ENCODE assay signal across 26 cellular contexts in the genomic region with DNA sequence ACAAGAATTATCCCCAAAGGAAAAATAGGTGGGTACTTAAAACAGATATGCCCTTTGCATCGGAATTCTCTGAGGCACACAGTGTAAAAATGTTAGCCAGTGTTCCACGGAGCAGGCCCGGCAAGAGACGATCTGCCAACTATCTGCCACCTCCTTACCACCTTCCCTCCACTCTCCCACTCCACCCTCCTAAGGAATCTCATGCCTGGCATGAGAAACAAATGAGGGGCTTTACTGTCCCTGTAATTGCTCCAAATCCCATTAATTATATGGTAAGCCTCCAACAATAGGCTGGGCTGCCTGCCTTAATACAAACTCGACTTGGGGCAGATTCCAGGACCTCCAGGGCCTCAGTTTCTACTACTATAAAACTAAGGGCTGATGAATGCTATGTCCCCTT.
"Had no signal": no experiment of that assay in that cellular context is flagged by ENCODE, and none has a peak within 500 bp of the region (broad histone marks: within the 10 kb centered on the region; RNA-seq: fewer than 3 reads in every experiment).

No MANE protein-coding gene starts in this region.

- ATAC-seq: activated CD4-positive, alpha-beta T cell treated with anti-CD3 and anti-CD28 coated beads for 36 hours; activated T-cell treated with anti-CD3 and anti-CD28 coated beads, Interleukin-2, amount 50 U/mL, for 4 hours; T-helper 17 cell had no signal

- H2AFZ ChIP-seq: hepatocyte had no signal

- H3K27me3 Mint-ChIP-seq: activated B cell treated with CpG ODN at 0.5 μM for 24 hours; activated naive CD8-positive, alpha-beta T cell had no signal

- H3K27ac Mint-ChIP-seq: activated B cell treated with CpG ODN at 0.5 μM for 24 hours; activated CD4-positive, alpha-beta T cell treated with anti-CD3 and anti-CD28 coated beads for 36 hours; activated naive CD8-positive, alpha-beta T cell; activated T-helper 2 cell treated with anti-CD3 and anti-CD28 coated beads, Interferon-gamma antibody, Interleukin-2, Interleukin-4, amounts not matched to agents 10 μg/mL and 5 μg/mL and 100 μg/mL, durations not matched to agents 14 hours and 24 hours and 36 hours; nephron progenitor cell; progenitor cell of endocrine pancreas; stimulated activated naive CD8-positive, alpha-beta T cell treated with anti-CD3 and anti-CD28 coated beads, Interleukin-15, Interleukin-2, amounts not matched to agents 100 ng/mL and 50 ng/mL, for 24 hours; T-helper 17 cell had no signal

- H3K27me3 ChIP-seq: adrenal gland, ascending aorta, colonic mucosa, hepatocyte, right atrium auricular region, vagina had no signal

- H3K4me2 ChIP-seq: hepatocyte had no signal

- H3K4me3 Mint-ChIP-seq: activated B cell treated with CpG ODN at 0.5 μM for 24 hours; activated CD4-positive, alpha-beta T cell treated with anti-CD3 and anti-CD28 coated beads for 36 hours; activated naive CD8-positive, alpha-beta T cell; activated T-cell treated with anti-CD3 and anti-CD28 coated beads, Interleukin-2, amount 50 U/mL, for 4 hours; nephron progenitor cell; stimulated activated naive CD8-positive, alpha-beta T cell treated with anti-CD3 and anti-CD28 coated beads, Interleukin-15, Interleukin-2, amounts not matched to agents 100 ng/mL and 50 ng/mL, for 24 hours; T-helper 17 cell had no signal

- H3K27ac ChIP-seq: adrenal gland, ascending aorta, colonic mucosa, hepatocyte, right atrium auricular region, vagina had no signal

- H3K9me3 Mint-ChIP-seq: activated B cell treated with CpG ODN at 0.5 μM for 24 hours; activated T-cell treated with anti-CD3 and anti-CD28 coated beads, Interleukin-2, amount 50 U/mL, for 4 hours; activated T-helper 2 cell treated with anti-CD3 and anti-CD28 coated beads, Interferon-gamma antibody, Interleukin-2, Interleukin-4, amounts not matched to agents 10 μg/mL and 5 μg/mL and 100 μg/mL, durations not matched to agents 14 hours and 24 hours and 36 hours; nephron progenitor cell; stimulated activated naive CD8-positive, alpha-beta T cell treated with anti-CD3 and anti-CD28 coated beads, Interleukin-15, Interleukin-2, amounts not matched to agents 100 ng/mL and 50 ng/mL, for 24 hours had no signal

- H3K4me1 Mint-ChIP-seq: activated B cell treated with CpG ODN at 0.5 μM for 24 hours; activated CD4-positive, alpha-beta T cell treated with anti-CD3 and anti-CD28 coated beads for 36 hours; T-helper 17 cell had no signal

- H3K79me2 ChIP-seq: hepatocyte had no signal

- H3K36me3 Mint-ChIP-seq: activated naive CD8-positive, alpha-beta T cell had no signal

- H3K4me1 ChIP-seq: ascending aorta, colonic mucosa, right atrium auricular region had no signal

- DNase-seq: activated B cell treated with CpG ODN at 0.5 μM for 24 hours; activated CD4-positive, alpha-beta T cell treated with anti-CD3 and anti-CD28 coated beads for 36 hours; activated CD4-positive, alpha-beta T cell treated with anti-CD3 and anti-CD28 coated beads, Interleukin-2, amount 50 U/mL, for 4 hours; activated CD8-positive, alpha-beta memory T cell treated with anti-CD3 and anti-CD28 coated beads for 24 hours; activated CD8-positive, alpha-beta memory T cell treated with anti-CD3 and anti-CD28 coated beads, Interleukin-2, amount 50 U/mL, for 4 hours; activated naive CD4-positive, alpha-beta T cell; activated T-cell treated with anti-CD3 and anti-CD28 coated beads, Interleukin-2, amount 50 U/mL, for 4 hours; adrenal gland; colonic mucosa; foreskin melanocyte; glutamatergic neuron; mesenchymal stem cell; nephron progenitor cell; stimulated activated CD4-positive, alpha-beta T cell treated with anti-CD3 and anti-CD28 coated beads, Interleukin-12 subunit alpha, Interleukin-12 subunit beta, amount 100 ng/mL, for 4 hours; stimulated activated CD4-positive, alpha-beta T cell treated with anti-CD3 and anti-CD28 coated beads, Interleukin-1b, Interleukin-23, amount 100 ng/mL, for 48 hours; SW 1271; T-helper 17 cell; trophoblast cell had no signal

- H3K36me3 ChIP-seq: adrenal gland, ascending aorta, colonic mucosa, right atrium auricular region, vagina had no signal

- H3K4me3 ChIP-seq: adrenal gland, ascending aorta, colonic mucosa, hepatocyte, right atrium auricular region, vagina had no signal

- H3K9me3 ChIP-seq: adrenal gland, ascending aorta, colonic mucosa, right atrium auricular region, vagina had no signal
